Comparison of ENCODE assay signal across 9 cellular contexts in the genomic region with DNA sequence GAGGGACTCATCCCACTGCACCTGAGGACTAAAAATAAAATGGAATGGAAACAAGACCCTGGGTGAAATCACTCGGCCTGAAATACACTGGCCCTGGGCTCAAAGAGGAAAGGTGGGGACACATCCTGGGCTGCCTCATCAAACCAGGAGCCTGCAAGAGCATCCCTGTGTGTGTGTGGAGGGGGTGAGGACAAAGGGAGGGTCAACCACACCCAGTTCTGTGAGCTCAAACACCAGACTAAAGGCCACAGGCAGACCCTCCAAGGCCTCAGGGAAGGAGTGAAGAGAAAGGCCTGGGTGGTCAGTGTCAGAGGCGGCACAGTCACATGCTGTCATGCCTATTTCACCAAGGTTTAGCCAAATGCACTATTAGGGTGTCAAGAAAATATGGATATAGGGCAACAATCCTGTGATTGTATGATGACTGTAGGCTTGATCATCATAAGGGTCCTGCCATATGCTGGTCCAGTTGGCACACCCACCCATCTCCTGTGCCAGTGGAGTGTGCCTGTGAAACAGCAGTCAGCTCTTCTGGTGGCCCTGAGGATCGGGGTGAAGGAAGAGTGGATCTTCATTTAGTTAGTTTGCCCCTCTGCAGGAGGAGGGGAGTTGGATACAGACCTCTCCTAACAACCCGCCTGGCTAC. TPM values are rescaled to one million over a fixed set of nuclear protein-coding genes. Genes with fewer than 3 reads are reported as not detected.
A peak's percentile ranks its signal among the peaks of the same experiment; 100 is the strongest.
DNase-seq lines count a peak whose midpoint lies in the region; ATAC-seq and TF ChIP-seq lines count a peak whose summit lies in the region.
"Had no signal": no experiment of that assay in that cellular context is flagged by ENCODE, and none has a peak within 500 bp of the region (broad histone marks: within the 10 kb centered on the region; RNA-seq: fewer than 3 reads in every experiment).

No MANE protein-coding gene starts in this region.

- H3K9me3 Mint-ChIP-seq in activated T-helper 1 cell treated with anti-CD3 and anti-CD28 coated beads, Interleukin-12 subunit alpha, Interleukin-12 subunit beta, Interleukin-2, Interleukin-4 antibody, amounts not matched to agents 30 ng/mL and 10 ng/mL and 1 ng/mL, durations not matched to agents 14 hours and 24 hours and 36 hours: no peaks in the 10 kb centered on the region

- no peaks in the 10 kb centered on the region for H3K36me3 Mint-ChIP-seq in activated T-helper 1 cell treated with anti-CD3 and anti-CD28 coated beads, Interleukin-12 subunit alpha, Interleukin-12 subunit beta, Interleukin-2, Interleukin-4 antibody, amounts not matched to agents 30 ng/mL and 10 ng/mL and 1 ng/mL, durations not matched to agents 14 hours and 24 hours and 36 hours (ENCODE audit: low read depth)

- intact Hi-C loops in Right ventricle myocardium superior (cut with DNase I) (loop anchor here (5.0 kb wide), 1 partner anchor 104 kb away; no protein-coding TSS in a partner anchor), cardiac septum (cut with DNase I) (loop anchor here (1.0 to 5.0 kb wide), 3 partner anchors 57 to 134 kb away; no protein-coding TSS in a partner anchor), upper lobe of right lung (cut with DNase I) (loop anchor here (10.0 kb wide), 1 partner anchor 122 kb away; no protein-coding TSS in a partner anchor), lower leg skin (cut with DNase I; ENCODE audit: low total_unique reads) (loop anchor here (10.0 kb wide), 2 partner anchors 52 to 132 kb away; a partner anchor contains a TSS)
- intact Hi-C loops in activated T-helper 1 cell treated with anti-CD3 and anti-CD28 coated beads, Interleukin-12 subunit alpha, Interleukin-12 subunit beta, Interleukin-2, Interleukin-4 antibody, amounts not matched to agents 30 ng/mL and 10 ng/mL and 1 ng/mL, durations not matched to agents 14 hours and 24 hours and 36 hours (cut with micrococcal nuclease): loop anchor here (1.0 kb wide), 4 partner anchors 57 to 160 kb away; no protein-coding TSS in a partner anchor

- H3K27ac Mint-ChIP-seq in activated T-helper 1 cell treated with anti-CD3 and anti-CD28 coated beads, Interleukin-12 subunit alpha, Interleukin-12 subunit beta, Interleukin-2, Interleukin-4 antibody, amounts not matched to agents 30 ng/mL and 10 ng/mL and 1 ng/mL, durations not matched to agents 14 hours and 24 hours and 36 hours: peak overlapping the region; percentile 9

- H3K9me3 ChIP-seq in mucosa of rectum (ENCODE audit: control insufficient read depth in 2 of 2, low read length in 2 of 2): no peaks in the 10 kb centered on the region
- H3K9me3 ChIP-seq in upper lobe of right lung: no peaks in the 10 kb centered on the region

- H3K27ac ChIP-seq in mucosa of rectum (ENCODE audit: low read depth in 2 of 2, low read length in 2 of 2) (peak overlapping the region; percentile 83 to 88), upper lobe of right lung (no peak overlapping the region)
- H3K27ac ChIP-seq: cardiac muscle cell had no signal

- H3K4me3 ChIP-seq in mucosa of rectum (ENCODE audit: low read length in 2 of 2): peak overlapping the region in 1 of 2 donors; percentile 35
- H3K4me3 ChIP-seq in upper lobe of right lung: no peak overlapping the region
- no peak overlapping the region for H3K4me3 ChIP-seq in lower leg skin (ENCODE audit: low read depth, poor library complexity, severe bottlenecking)
- H3K4me3 ChIP-seq: cardiac muscle cell had no signal

- H3K36me3 ChIP-seq in mucosa of rectum (ENCODE audit: control insufficient read depth in 2 of 2, insufficient read depth in 2 of 2, low read length in 2 of 2) (no peaks in the 10 kb centered on the region), upper lobe of right lung (no peaks in the 10 kb centered on the region)
- H3K36me3 ChIP-seq: cardiac muscle cell had no signal

- no peaks in the 10 kb centered on the region for H3K27me3 Mint-ChIP-seq in activated T-helper 1 cell treated with anti-CD3 and anti-CD28 coated beads, Interleukin-12 subunit alpha, Interleukin-12 subunit beta, Interleukin-2, Interleukin-4 antibody, amounts not matched to agents 30 ng/mL and 10 ng/mL and 1 ng/mL, durations not matched to agents 14 hours and 24 hours and 36 hours (ENCODE audit: insufficient read depth)

- peaks cover 40 to 41% of the 10 kb centered on the region in 2 donors for H3K4me1 ChIP-seq in mucosa of rectum (ENCODE audit: control insufficient read depth in 2 of 2, insufficient read depth in 2 of 2, low read length in 2 of 2)
- peaks cover 33% of the 10 kb centered on the region for H3K4me1 ChIP-seq in upper lobe of right lung

- TF ChIP-seq POLR2A in lower leg skin (IDR thresholded peaks at IDR 0.05): no peak

- peak overlapping the region; percentile 44 to 60 for H3K9ac ChIP-seq in mucosa of rectum (ENCODE audit: low read depth in 1 of 2, low read length in 2 of 2)

- no peak overlapping the region for H3K4me3 Mint-ChIP-seq in activated T-helper 1 cell treated with anti-CD3 and anti-CD28 coated beads, Interleukin-12 subunit alpha, Interleukin-12 subunit beta, Interleukin-2, Interleukin-4 antibody, amounts not matched to agents 30 ng/mL and 10 ng/mL and 1 ng/mL, durations not matched to agents 14 hours and 24 hours and 36 hours

- peaks cover 31% of the 10 kb centered on the region for H3K4me1 Mint-ChIP-seq in activated T-helper 1 cell treated with anti-CD3 and anti-CD28 coated beads, Interleukin-12 subunit alpha, Interleukin-12 subunit beta, Interleukin-2, Interleukin-4 antibody, amounts not matched to agents 30 ng/mL and 10 ng/mL and 1 ng/mL, durations not matched to agents 14 hours and 24 hours and 36 hours (ENCODE audit: low read depth)

- DNase-seq in Right ventricle myocardium superior (no peak), cardiac septum (ENCODE audit: low spot score) (no peak), upper lobe of right lung (peak; percentile 26), HUDEP-2 (lab: John Stamatoyannopoulos, UW; ENCODE audit: unreplicated experiment in 76 of 76) (no peak), SKM-1 (lab: John Stamatoyannopoulos, UW; ENCODE audit: unreplicated experiment) (no peak), lower leg skin (ENCODE audit: low spot score in 2 of 2) (no peak)
- DNase-seq in activated T-helper 1 cell treated with anti-CD3 and anti-CD28 coated beads, Interleukin-12 subunit alpha, Interleukin-12 subunit beta, Interleukin-2, Interleukin-4 antibody, amounts not matched to agents 30 ng/mL and 10 ng/mL and 1 ng/mL, durations not matched to agents 14 hours and 24 hours and 36 hours (ENCODE audit: low spot score): no peak

- WGBS in lower leg skin, 2 donors: 48% methylated on average over 4 of the region's 4 CpGs

- H3K27me3 ChIP-seq in mucosa of rectum (ENCODE audit: control insufficient read depth in 2 of 2, insufficient read depth in 2 of 2, low read length in 2 of 2) (no peaks in the 10 kb centered on the region), upper lobe of right lung (no peaks in the 10 kb centered on the region)
- H3K27me3 ChIP-seq: cardiac muscle cell had no signal

- ATAC-seq in Right ventricle myocardium superior (ENCODE audit: poor library complexity) (peak; percentile 2), upper lobe of right lung (no peak)

- TF ChIP-seq CTCF in upper lobe of right lung (IDR thresholded peaks at IDR 0.05) (no peak), lower leg skin (IDR thresholded peaks at IDR 0.05) (no peak)

RNA-seq across cellular contexts. Expression of a gene that starts 28.9 kb away (rescaled TPM):
- total RNA-seq in Right ventricle myocardium superior: 122 TPM
- 148 TPM for total RNA-seq in cardiac septum
- 525 and 546 TPM in 2 replicates for total RNA-seq in activated T-helper 1 cell treated with anti-CD3 and anti-CD28 coated beads, Interleukin-12 subunit alpha, Interleukin-12 subunit beta, Interleukin-2, Interleukin-4 antibody, amounts not matched to agents 30 ng/mL and 10 ng/mL and 1 ng/mL, durations not matched to agents 14 hours and 24 hours and 36 hours
- 169 TPM for total RNA-seq in upper lobe of right lung
- 100 to 1,000 TPM; 114 to 272 (median 177) TPM for total RNA-seq in lower leg skin

RNA-seq across cellular contexts. Expression of a gene that starts 55.5 kb away (rescaled TPM):
- 54.5 TPM for total RNA-seq in Right ventricle myocardium superior
- 113 TPM for total RNA-seq in cardiac septum
- total RNA-seq in activated T-helper 1 cell treated with anti-CD3 and anti-CD28 coated beads, Interleukin-12 subunit alpha, Interleukin-12 subunit beta, Interleukin-2, Interleukin-4 antibody, amounts not matched to agents 30 ng/mL and 10 ng/mL and 1 ng/mL, durations not matched to agents 14 hours and 24 hours and 36 hours: 105 and 107 TPM in 2 replicates
- total RNA-seq in upper lobe of right lung: 151 TPM
- total RNA-seq in lower leg skin: 100 to 1,000 TPM; 143 to 200 (median 181) TPM
